ENCODE assay signal across 19 cellular contexts in genomic region chr3:193465992-193466618, GRCh38.
DNase-seq lines count a peak whose midpoint lies in the region; ATAC-seq, FAIRE-seq and TF ChIP-seq lines count a peak whose summit lies in the region.
"Had no signal": no experiment of that assay in that cellular context is flagged by ENCODE, and none has a peak within 500 bp of the region (broad histone marks: within the 10 kb centered on the region; RNA-seq: fewer than 3 reads in every experiment).

No MANE protein-coding gene starts in this region.

- TF ChIP-seq EP300 in H1 (IDR thresholded peaks at IDR 0.05; ENCODE audit: borderline replicate concordance in 1 of 2, low read depth in 2 of 2, low read length in 2 of 2) = no peak

- H3K36me3 ChIP-seq in H1 (ENCODE audit: control insufficient read depth in 2 of 4, insufficient read depth in 4 of 4, low read length in 3 of 4) (no peaks in the 10 kb centered on the region), mucosa of rectum (ENCODE audit: control insufficient read depth in 2 of 2, insufficient read depth in 2 of 2, low read length in 2 of 2) (peaks cover 2 to 4% of the 10 kb centered on the region in 2 donors)

- no peak overlapping the region for H2BK15ac ChIP-seq in H1 (ENCODE audit: low read length)

- WGBS in H1 (ENCODE audit: extremely low coverage in 1 of 2, insufficient coverage in 1 of 2, insufficient read length in 1 of 2, insufficient replicate concordance in 2 of 2, low coverage in 1 of 2, low lambda C conversion rate in 2 of 2, missing lambda C conversion rate in 1 of 2), 2 experiments = 86% methylated on average over 6 of the region's 6 CpGs; no CpG with 5 or more reads in 1 of the 2 experiments
- 74% methylated on average over 6 of the region's 6 CpGs for WGBS in lower leg skin, 2 donors

- H3K9ac ChIP-seq in H1 (replicated peaks in 1 of 4; ENCODE audit: extremely low read depth in 1 of 4, low read depth in 3 of 4, low read length in 3 of 4) (no peak overlapping the region), mucosa of rectum (ENCODE audit: low read depth in 1 of 2, low read length in 2 of 2) (no peak overlapping the region)
- H3K9ac ChIP-seq: SK-N-SH had no signal

- H2BK5ac ChIP-seq in H1 (ENCODE audit: low read depth, low read length) = no peak overlapping the region

- CTCF ChIA-PET in H1 (lab: Charles Lee; ENCODE audit: partially characterized antibody) = interaction anchor here (0.7 to 3.9 kb wide), 2 partner anchors 105 to 255 kb away, joined by 3 to 16 read pairs; no protein-coding TSS in a partner anchor

- TF ChIP-seq POLR2A in H1 (IDR thresholded peaks at IDR 0.05; ENCODE audit: control extremely low read depth in 1 of 2, low read depth in 2 of 2, low read length in 2 of 2) = no peak
- no peak for TF ChIP-seq POLR2A in lower leg skin (IDR thresholded peaks at IDR 0.05)

- H3K79me1 ChIP-seq in H1 (ENCODE audit: low read depth, low read length) = no peaks in the 10 kb centered on the region

- no peak overlapping the region for H3K14ac ChIP-seq in H1 (ENCODE audit: insufficient read length)

- H3K27ac ChIP-seq in H1 (ENCODE audit: low read depth, low read length) = no peak overlapping the region
- peak overlapping the region; percentile 39 to 48 for H3K27ac ChIP-seq in mucosa of rectum (ENCODE audit: low read depth in 2 of 2, low read length in 2 of 2)

- ATAC-seq in HG03139 (IDR thresholded peaks at IDR 0.05; ENCODE audit: unreplicated experiment) = no peak
- ATAC-seq in GM19324 (IDR thresholded peaks at IDR 0.05; ENCODE audit: low FRiP score, unreplicated experiment) = no peak
- ATAC-seq: Panc1 had no signal

- no peak overlapping the region for H4K5ac ChIP-seq in H1 (ENCODE audit: insufficient read length, low read depth, low read length)

- H3K18ac ChIP-seq in H1 (ENCODE audit: extremely low read depth, low read length) = no peak overlapping the region

- H3K56ac ChIP-seq in H1 (replicated peaks; ENCODE audit: insufficient read length, low read depth, low read length) = no peak overlapping the region

- H3K4me1 ChIP-seq in H1 (replicated peaks in 1 of 4; ENCODE audit: control insufficient read depth in 3 of 4, insufficient read depth in 4 of 4, low read length in 3 of 4) (no peaks in the 10 kb centered on the region; a peak in 1 of 7 replicates), mucosa of rectum (ENCODE audit: control insufficient read depth in 2 of 2, insufficient read depth in 2 of 2, low read length in 2 of 2) (peaks cover 4 to 9% of the 10 kb centered on the region in 2 donors)

- POLR2A ChIA-PET in H1 (lab: Charles Lee; ENCODE audit: partially characterized antibody) = no interaction called here

- H3K4ac ChIP-seq in H1 (replicated peaks; ENCODE audit: insufficient read length, low read depth, low read length) = no peak overlapping the region

- DNase-seq in CMK (ENCODE audit: low read depth) = peak; percentile 33
- DNase-seq in NCI-H774 (lab: John Stamatoyannopoulos, UW) = peak; percentile 11
- no peak for DNase-seq in H1 (ENCODE audit: low read depth in 1 of 2, low spot score in 2 of 2)
- no peak for DNase-seq in SKM-1 (lab: John Stamatoyannopoulos, UW; ENCODE audit: unreplicated experiment)
- DNase-seq in lower leg skin (ENCODE audit: low spot score in 2 of 2) = no peak
- DNase-seq: DMS79 treated with DMSO at 0.1 percent for 48 hours, H7, NCI-H1105, NCI-H146, NCI-H2029, NCI-H2171 treated with DMSO at 0.1 percent for 48 hours, NCI-H524 treated with DMSO at 0.1 percent for 48 hours, SIG-M5, SK-N-SH had no signal

- H4K8ac ChIP-seq in H1 (ENCODE audit: extremely low read depth, insufficient read depth, low read length) = no peak overlapping the region

- no peak for FAIRE-seq in H1 (lab: Jason Lieb, UNC)
- FAIRE-seq: A204.1 had no signal

- no peak for TF ChIP-seq CTCF in H1 (IDR thresholded peaks at IDR 0.05; ENCODE audit: control extremely low read depth in 1 of 3, insufficient read depth in 1 of 3, low read depth in 1 of 3, low read length in 3 of 3)
- no peak for TF ChIP-seq CTCF in lower leg skin (IDR thresholded peaks at IDR 0.05)

- no peak overlapping the region for H2BK120ac ChIP-seq in H1 (replicated peaks; ENCODE audit: low read depth, low read length)

- no peak overlapping the region for H2AK5ac ChIP-seq in H1 (ENCODE audit: low read depth, low read length)

- H2AFZ ChIP-seq in H1 (ENCODE audit: low read length) = 0 out of 2 replicates have a peak overlapping the region, but pooled peaks have one; percentile 60

- TF ChIP-seq RAD21 in H1 (IDR thresholded peaks at IDR 0.05 in 1 of 2, conservative IDR thresholded peaks at IDR 0.05 in 1 of 2; ENCODE audit: low read depth in 2 of 2, low read length in 2 of 2) = no peak

- no peaks in the 10 kb centered on the region for H3K23me2 ChIP-seq in H1 (ENCODE audit: low read depth, low read length)

- no peak overlapping the region for H3K4me3 ChIP-seq in H1 (ENCODE audit: extremely low read depth in 1 of 4, insufficient read depth in 2 of 4, low read depth in 3 of 4, low read length in 4 of 4)
- H3K4me3 ChIP-seq in mucosa of rectum (ENCODE audit: low read length in 2 of 2) = no peak overlapping the region
- no peak overlapping the region for H3K4me3 ChIP-seq in lower leg skin (ENCODE audit: low read depth, poor library complexity, severe bottlenecking)

- no peak overlapping the region for H4K91ac ChIP-seq in H1 (replicated peaks; ENCODE audit: insufficient read length, low read length)

- H2BK20ac ChIP-seq in H1 (ENCODE audit: low read length) = no peak overlapping the region

- H3K9me3 ChIP-seq in H1 (ENCODE audit: insufficient read depth in 2 of 2, low read depth in 1 of 2, low read length in 1 of 2) (no peaks in the 10 kb centered on the region), mucosa of rectum (ENCODE audit: control insufficient read depth in 2 of 2, low read length in 2 of 2) (no peaks in the 10 kb centered on the region)
- H3K9me3 ChIP-seq: SK-N-SH had no signal

- no peak overlapping the region for H3K23ac ChIP-seq in H1 (ENCODE audit: insufficient read length)

- no peaks in the 10 kb centered on the region for H4K20me1 ChIP-seq in H1 (replicated peaks in 1 of 2; ENCODE audit: control insufficient read depth in 1 of 2, insufficient read depth in 2 of 2, low read length in 2 of 2)

- intact Hi-C loops in lower leg skin (cut with DNase I; ENCODE audit: low total_unique reads) = no loop called here

- H3K4me2 ChIP-seq in H1 (ENCODE audit: insufficient read depth in 1 of 2, low read depth in 2 of 2, low read length in 2 of 2) = no peak overlapping the region
- H3K4me2 ChIP-seq: SK-N-SH had no signal

- H3K27me3 ChIP-seq in H1 (replicated peaks in 1 of 4; ENCODE audit: control insufficient read depth in 3 of 4, extremely low read depth in 1 of 4, insufficient read depth in 3 of 4, low read length in 3 of 4) (no peaks in the 10 kb centered on the region), mucosa of rectum (ENCODE audit: control insufficient read depth in 2 of 2, insufficient read depth in 2 of 2, low read length in 2 of 2) (no peaks in the 10 kb centered on the region)

- no peaks in the 10 kb centered on the region for H3K79me2 ChIP-seq in H1 (ENCODE audit: control insufficient read depth in 1 of 2, insufficient read depth in 2 of 2, low read length in 2 of 2)

- H2BK12ac ChIP-seq in H1 (ENCODE audit: low read depth, low read length) = no peak overlapping the region

TF ChIP-seq in H1, 55 proteins besides CTCF, POLR2A, EP300 and RAD21:
- no peak for TF ChIP-seq GTF2F1 (IDR thresholded peaks at IDR 0.05; ENCODE audit: borderline replicate concordance, low read depth, low read length)
- no peak for TF ChIP-seq SIN3A (conservative IDR thresholded peaks at IDR 0.05 in 1 of 2, IDR thresholded peaks at IDR 0.05 in 1 of 2; ENCODE audit: low read depth in 1 of 2, low read length in 2 of 2)
- no peak for TF ChIP-seq GABPA (IDR thresholded peaks at IDR 0.05; ENCODE audit: borderline replicate concordance, insufficient read depth, low read length)
- no peak for TF ChIP-seq TAF7 (optimal IDR thresholded peaks at IDR 0.05; ENCODE audit: borderline replicate concordance, low read depth, low read length)
- no peak for TF ChIP-seq ASH2L (IDR thresholded peaks at IDR 0.05; ENCODE audit: low read length)
- no peak for TF ChIP-seq KDM5A (IDR thresholded peaks at IDR 0.05; ENCODE audit: low read length)
- no peak for TF ChIP-seq SIRT6 (IDR thresholded peaks at IDR 0.05; ENCODE audit: low read length)
- TF ChIP-seq TCF12 (IDR thresholded peaks at IDR 0.05; ENCODE audit: low read depth, low read length) = no peak
- no peak for TF ChIP-seq SP1 (IDR thresholded peaks at IDR 0.05; ENCODE audit: low read depth, low read length)
- TF ChIP-seq ZNF274 (IDR thresholded peaks at IDR 0.05; ENCODE audit: borderline replicate concordance, extremely low read depth, low read length) = no peak
- no peak for TF ChIP-seq MAX (IDR thresholded peaks at IDR 0.05)
- TF ChIP-seq BRCA1 (IDR thresholded peaks at IDR 0.05; ENCODE audit: low read depth, low read length) = no peak
- TF ChIP-seq TEAD4 (IDR thresholded peaks at IDR 0.05; ENCODE audit: low read depth, low read length) = no peak
- no peak for TF ChIP-seq TBP (IDR thresholded peaks at IDR 0.05; ENCODE audit: low read depth, low read length)
- no peak for TF ChIP-seq CHD2 (IDR thresholded peaks at IDR 0.05; ENCODE audit: low read length)
- no peak for TF ChIP-seq PHF8 (conservative IDR thresholded peaks at IDR 0.05; ENCODE audit: low read depth, low read length)
- TF ChIP-seq E2F6 (IDR thresholded peaks at IDR 0.05) = no peak
TF ChIP-seq in H1: peak in this region for 0.

Comparison
In these comparisons a context has a peak if more than half of its experiments do, and no peak if none do; other contexts are left out.
1. DNase-seq: peak in CMK (single experiment) and NCI-H774 (single experiment); none in H1 (0 of 2), SKM-1 (single experiment) and lower leg skin (0 of 2).